ENCODE assay signal across 2 cellular contexts in the genomic region with DNA sequence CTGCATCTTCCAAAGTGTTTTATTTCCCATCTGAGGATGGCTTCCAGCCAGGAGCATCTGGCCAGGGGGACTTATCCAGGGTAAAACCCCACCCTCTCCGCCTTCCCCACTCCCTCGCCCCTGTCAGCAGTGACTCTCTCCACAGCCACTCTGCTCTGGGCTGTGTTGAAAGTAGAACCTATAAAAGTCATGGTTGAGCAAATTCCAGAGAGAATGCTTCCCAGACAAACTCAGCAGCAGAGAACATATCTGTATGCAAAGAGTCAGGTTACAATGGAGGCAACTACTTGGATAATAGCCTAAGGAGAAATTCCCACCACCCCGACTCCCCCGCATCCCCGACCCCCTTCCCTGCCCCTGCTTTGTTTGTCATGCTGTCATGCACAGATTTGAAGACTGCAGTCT.
TF ChIP-seq lines count a peak whose summit lies in the region.

No MANE protein-coding gene starts in this region.

TF ChIP-seq in Ishikawa, 13 proteins besides CTCF, POLR2A, EP300 and RAD21 (continued from another document):
- TF ChIP-seq FOXM1 (IDR thresholded peaks at IDR 0.05; ENCODE audit: borderline replicate concordance, low read depth) = no peak
- TF ChIP-seq, protein P1, sequence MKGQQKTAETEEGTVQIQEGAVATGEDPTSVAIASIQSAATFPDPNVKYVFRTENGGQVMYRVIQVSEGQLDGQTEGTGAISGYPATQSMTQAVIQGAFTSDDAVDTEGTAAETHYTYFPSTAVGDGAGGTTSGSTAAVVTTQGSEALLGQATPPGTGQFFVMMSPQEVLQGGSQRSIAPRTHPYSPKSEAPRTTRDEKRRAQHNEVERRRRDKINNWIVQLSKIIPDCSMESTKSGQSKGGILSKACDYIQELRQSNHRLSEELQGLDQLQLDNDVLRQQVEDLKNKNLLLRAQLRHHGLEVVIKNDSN (IDR thresholded peaks at IDR 0.05) = no peak
- TF ChIP-seq, protein P2, sequence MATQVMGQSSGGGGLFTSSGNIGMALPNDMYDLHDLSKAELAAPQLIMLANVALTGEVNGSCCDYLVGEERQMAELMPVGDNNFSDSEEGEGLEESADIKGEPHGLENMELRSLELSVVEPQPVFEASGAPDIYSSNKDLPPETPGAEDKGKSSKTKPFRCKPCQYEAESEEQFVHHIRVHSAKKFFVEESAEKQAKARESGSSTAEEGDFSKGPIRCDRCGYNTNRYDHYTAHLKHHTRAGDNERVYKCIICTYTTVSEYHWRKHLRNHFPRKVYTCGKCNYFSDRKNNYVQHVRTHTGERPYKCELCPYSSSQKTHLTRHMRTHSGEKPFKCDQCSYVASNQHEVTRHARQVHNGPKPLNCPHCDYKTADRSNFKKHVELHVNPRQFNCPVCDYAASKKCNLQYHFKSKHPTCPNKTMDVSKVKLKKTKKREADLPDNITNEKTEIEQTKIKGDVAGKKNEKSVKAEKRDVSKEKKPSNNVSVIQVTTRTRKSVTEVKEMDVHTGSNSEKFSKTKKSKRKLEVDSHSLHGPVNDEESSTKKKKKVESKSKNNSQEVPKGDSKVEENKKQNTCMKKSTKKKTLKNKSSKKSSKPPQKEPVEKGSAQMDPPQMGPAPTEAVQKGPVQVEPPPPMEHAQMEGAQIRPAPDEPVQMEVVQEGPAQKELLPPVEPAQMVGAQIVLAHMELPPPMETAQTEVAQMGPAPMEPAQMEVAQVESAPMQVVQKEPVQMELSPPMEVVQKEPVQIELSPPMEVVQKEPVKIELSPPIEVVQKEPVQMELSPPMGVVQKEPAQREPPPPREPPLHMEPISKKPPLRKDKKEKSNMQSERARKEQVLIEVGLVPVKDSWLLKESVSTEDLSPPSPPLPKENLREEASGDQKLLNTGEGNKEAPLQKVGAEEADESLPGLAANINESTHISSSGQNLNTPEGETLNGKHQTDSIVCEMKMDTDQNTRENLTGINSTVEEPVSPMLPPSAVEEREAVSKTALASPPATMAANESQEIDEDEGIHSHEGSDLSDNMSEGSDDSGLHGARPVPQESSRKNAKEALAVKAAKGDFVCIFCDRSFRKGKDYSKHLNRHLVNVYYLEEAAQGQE (IDR thresholded peaks at IDR 0.05; ENCODE audit: low read depth) = no peak
- TF ChIP-seq EGR1 (IDR thresholded peaks at IDR 0.05) = no peak
- TF ChIP-seq CREB1 (IDR thresholded peaks at IDR 0.05; ENCODE audit: low read depth) = no peak
TF ChIP-seq in Ishikawa: peak in this region for 0.

TF ChIP-seq in WTC11, 78 proteins besides CTCF, POLR2A, EP300 and RAD21 (continued from another document):
- TF ChIP-seq, protein P3, sequence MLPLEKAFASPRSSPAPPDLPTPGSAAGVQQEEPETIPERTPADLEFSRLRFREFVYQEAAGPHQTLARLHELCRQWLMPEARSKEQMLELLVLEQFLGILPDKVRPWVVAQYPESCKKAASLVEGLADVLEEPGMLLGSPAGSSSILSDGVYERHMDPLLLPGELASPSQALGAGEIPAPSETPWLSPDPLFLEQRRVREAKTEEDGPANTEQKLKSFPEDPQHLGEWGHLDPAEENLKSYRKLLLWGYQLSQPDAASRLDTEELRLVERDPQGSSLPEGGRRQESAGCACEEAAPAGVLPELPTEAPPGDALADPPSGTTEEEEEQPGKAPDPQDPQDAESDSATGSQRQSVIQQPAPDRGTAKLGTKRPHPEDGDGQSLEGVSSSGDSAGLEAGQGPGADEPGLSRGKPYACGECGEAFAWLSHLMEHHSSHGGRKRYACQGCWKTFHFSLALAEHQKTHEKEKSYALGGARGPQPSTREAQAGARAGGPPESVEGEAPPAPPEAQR (CRISPR knock-in tag; IDR thresholded peaks at IDR 0.05) = no peak
- TF ChIP-seq SOX15 (CRISPR knock-in tag; IDR thresholded peaks at IDR 0.05) (no peak), ELF4 (CRISPR knock-in tag; IDR thresholded peaks at IDR 0.05; ENCODE audit: low read depth) (no peak), ZNF263 (CRISPR knock-in tag; IDR thresholded peaks at IDR 0.05; ENCODE audit: low read depth) (no peak), ZBTB21 (CRISPR knock-in tag; IDR thresholded peaks at IDR 0.05; ENCODE audit: borderline replicate concordance) (no peak), JAZF1 (CRISPR knock-in tag; IDR thresholded peaks at IDR 0.05) (no peak), ESRRA (CRISPR knock-in tag; IDR thresholded peaks at IDR 0.05; ENCODE audit: borderline replicate concordance) (no peak), ZNF138 (CRISPR knock-in tag; conservative IDR thresholded peaks at IDR 0.05) (no peak), ZNF416 (CRISPR knock-in tag; IDR thresholded peaks at IDR 0.05) (no peak), NFATC4 (CRISPR knock-in tag; IDR thresholded peaks at IDR 0.05) (no peak), ZNF121 (CRISPR knock-in tag; IDR thresholded peaks at IDR 0.05) (no peak), JUN (CRISPR knock-in tag; IDR thresholded peaks at IDR 0.05) (no peak), ATF1 (CRISPR knock-in tag; IDR thresholded peaks at IDR 0.05) (no peak), SMAD3 (CRISPR knock-in tag; IDR thresholded peaks at IDR 0.05; ENCODE audit: borderline replicate concordance) (no peak), MYBL2 (CRISPR knock-in tag; IDR thresholded peaks at IDR 0.05) (no peak)
- TF ChIP-seq, protein P4, sequence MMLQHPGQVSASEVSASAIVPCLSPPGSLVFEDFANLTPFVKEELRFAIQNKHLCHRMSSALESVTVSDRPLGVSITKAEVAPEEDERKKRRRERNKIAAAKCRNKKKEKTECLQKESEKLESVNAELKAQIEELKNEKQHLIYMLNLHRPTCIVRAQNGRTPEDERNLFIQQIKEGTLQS (CRISPR knock-in tag; conservative IDR thresholded peaks at IDR 0.05) = no peak
- TF ChIP-seq, protein P5, sequence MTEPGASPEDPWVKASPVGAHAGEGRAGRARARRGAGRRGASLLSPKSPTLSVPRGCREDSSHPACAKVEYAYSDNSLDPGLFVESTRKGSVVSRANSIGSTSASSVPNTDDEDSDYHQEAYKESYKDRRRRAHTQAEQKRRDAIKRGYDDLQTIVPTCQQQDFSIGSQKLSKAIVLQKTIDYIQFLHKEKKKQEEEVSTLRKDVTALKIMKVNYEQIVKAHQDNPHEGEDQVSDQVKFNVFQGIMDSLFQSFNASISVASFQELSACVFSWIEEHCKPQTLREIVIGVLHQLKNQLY (CRISPR knock-in tag; IDR thresholded peaks at IDR 0.05) = no peak
- TF ChIP-seq, protein P1 (CRISPR knock-in tag; IDR thresholded peaks at IDR 0.05) = no peak
- TF ChIP-seq, protein P6, sequence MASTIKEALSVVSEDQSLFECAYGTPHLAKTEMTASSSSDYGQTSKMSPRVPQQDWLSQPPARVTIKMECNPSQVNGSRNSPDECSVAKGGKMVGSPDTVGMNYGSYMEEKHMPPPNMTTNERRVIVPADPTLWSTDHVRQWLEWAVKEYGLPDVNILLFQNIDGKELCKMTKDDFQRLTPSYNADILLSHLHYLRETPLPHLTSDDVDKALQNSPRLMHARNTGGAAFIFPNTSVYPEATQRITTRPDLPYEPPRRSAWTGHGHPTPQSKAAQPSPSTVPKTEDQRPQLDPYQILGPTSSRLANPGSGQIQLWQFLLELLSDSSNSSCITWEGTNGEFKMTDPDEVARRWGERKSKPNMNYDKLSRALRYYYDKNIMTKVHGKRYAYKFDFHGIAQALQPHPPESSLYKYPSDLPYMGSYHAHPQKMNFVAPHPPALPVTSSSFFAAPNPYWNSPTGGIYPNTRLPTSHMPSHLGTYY (CRISPR knock-in tag; IDR thresholded peaks at IDR 0.05) = no peak
